ENCODE assay signal across 8 cellular contexts in genomic region chr12:89345830-89346740, GRCh38. TPM values are rescaled to one million over a fixed set of nuclear protein-coding genes. Genes with fewer than 3 reads are reported as not detected.
A peak's percentile ranks its signal among the peaks of the same experiment; 100 is the strongest.
DNase-seq lines count a peak whose midpoint lies in the region; ATAC-seq, FAIRE-seq and TF ChIP-seq lines count a peak whose summit lies in the region.

No MANE protein-coding gene starts in this region.

- H3K4me3 Mint-ChIP-seq in T-helper 17 cell: peak overlapping the region; percentile 91

- no peak for TF ChIP-seq POLR2A in endothelial cell of umbilical vein (IDR thresholded peaks at IDR 0.05; ENCODE audit: low read depth, low read length)

- CTCF ChIA-PET in endothelial cell of umbilical vein (lab: Charles Lee): interaction anchor here (0.7 to 3.6 kb wide), 20 partner anchors 8 to 329 kb away, joined by 3 to 69 read pairs (median 4); no protein-coding TSS in a partner anchor

- POLR2A ChIA-PET in endothelial cell of umbilical vein (lab: Charles Lee): interaction anchor here (0.6 to 2.5 kb wide), 15 partner anchors 29 to 329 kb away, joined by 3 to 14 read pairs (median 4); no protein-coding TSS in a partner anchor

- TF ChIP-seq CTCF in AG10803 (conservative IDR thresholded peaks at IDR 0.05; ENCODE audit: low read length) (no peak), endothelial cell of umbilical vein (IDR thresholded peaks at IDR 0.05; ENCODE audit: extremely low read depth in 1 of 2, insufficient read depth in 1 of 2, low read depth in 1 of 2, low read length in 2 of 2) (no peak)

- DNase-seq in AG10803 (ENCODE audit: low read depth): peak; percentile 59
- peak; percentile 97 for DNase-seq in NCI-H1417 treated with DMSO at 0.1 percent for 48 hours (lab: John Stamatoyannopoulos, UW)
- DNase-seq in T-helper 17 cell: no peak
- DNase-seq in endothelial cell of umbilical vein (ENCODE audit: low read depth, low spot score): peak; percentile 99
- DNase-seq in GOT3 (lab: John Stamatoyannopoulos, UW): no peak

- H3K27me3 ChIP-seq in endothelial cell of umbilical vein (ENCODE audit: control insufficient read depth in 2 of 2, insufficient read depth in 2 of 2, low read length in 2 of 2): no peaks in the 10 kb centered on the region
- H3K27me3 ChIP-seq in muscle layer of duodenum (ENCODE audit: low read depth, low read length): no peaks in the 10 kb centered on the region

- H3K4me1 ChIP-seq in endothelial cell of umbilical vein (ENCODE audit: control insufficient read depth, extremely low read depth, insufficient read depth, low read length) (peaks cover 48% of the 10 kb centered on the region), muscle layer of duodenum (ENCODE audit: control insufficient read depth in 1 of 2, insufficient read depth in 2 of 2, low read length in 2 of 2) (peaks cover 27 to 30% of the 10 kb centered on the region in 2 donors)

- no peaks in the 10 kb centered on the region for H3K9me3 ChIP-seq in T-helper 17 cell (ENCODE audit: control insufficient read depth, low read length, poor library complexity, severe bottlenecking)
- H3K9me3 ChIP-seq in endothelial cell of umbilical vein (replicated peaks; ENCODE audit: control insufficient read depth, insufficient read depth, low read length): no peaks in the 10 kb centered on the region
- H3K9me3 ChIP-seq in muscle layer of duodenum (ENCODE audit: control insufficient read depth in 1 of 2, low read length in 2 of 2): no peaks in the 10 kb centered on the region

- no peak overlapping the region for H3K4me3 ChIP-seq in AG10803 (ENCODE audit: low read length)
- H3K4me3 ChIP-seq in endothelial cell of umbilical vein (replicated peaks in 1 of 3; ENCODE audit: insufficient read depth in 1 of 3, low read depth in 1 of 3, low read length in 3 of 3): peak overlapping the region in 1 of 3 experiments; percentile 90
- peak overlapping the region; percentile 13 to 40 for H3K4me3 ChIP-seq in muscle layer of duodenum (ENCODE audit: low read depth in 1 of 2, low read length in 2 of 2)

- H2AFZ ChIP-seq in endothelial cell of umbilical vein (ENCODE audit: low read depth, low read length): no peak overlapping the region

- H3K4me1 Mint-ChIP-seq in T-helper 17 cell: peaks cover 23% of the 10 kb centered on the region

- peak overlapping the region; percentile 31 for H3K9ac ChIP-seq in endothelial cell of umbilical vein (replicated peaks; ENCODE audit: extremely low read depth, insufficient read depth, low read length)

- H3K27me3 Mint-ChIP-seq in T-helper 17 cell: no peaks in the 10 kb centered on the region

- peak overlapping the region; percentile 73 for H3K27ac Mint-ChIP-seq in T-helper 17 cell

- BruUV-seq in endothelial cell of umbilical vein (replicated peaks; lab: Mats Ljungman, UMichigan): no TSS peak

- H3K36me3 Mint-ChIP-seq in T-helper 17 cell (ENCODE audit: low read depth): peaks cover 2% of the 10 kb centered on the region

- FAIRE-seq in endothelial cell of umbilical vein (lab: Jason Lieb, UNC): peak; percentile 98

- dilution Hi-C loops in endothelial cell of umbilical vein (cut with MboI; ENCODE audit: extremely low pct_ligation_motif_present, low sequenced_read_pairs): loop anchor here (25.0 kb wide), 1 partner anchor 116 kb away; no protein-coding TSS in a partner anchor

- H4K20me1 ChIP-seq in endothelial cell of umbilical vein (replicated peaks; ENCODE audit: control insufficient read depth, extremely low read depth, insufficient read depth, low read length): no peaks in the 10 kb centered on the region

- H3K4me2 ChIP-seq in endothelial cell of umbilical vein (ENCODE audit: insufficient read depth, low read length): peak overlapping the region; percentile 95

- H3K27ac ChIP-seq in endothelial cell of umbilical vein (ENCODE audit: insufficient read depth, low read depth, low read length): peak overlapping the region; percentile 60
- peak overlapping the region; percentile 79 for H3K27ac ChIP-seq in muscle layer of duodenum (ENCODE audit: low read length)

- H3K36me3 ChIP-seq in endothelial cell of umbilical vein (ENCODE audit: control insufficient read depth in 2 of 2, extremely low read depth in 1 of 2, insufficient read depth in 2 of 2, low read length in 2 of 2): peaks cover 13 to 29% of the 10 kb centered on the region in 2 experiments
- H3K36me3 ChIP-seq in muscle layer of duodenum (ENCODE audit: control insufficient read depth in 1 of 2, insufficient read depth in 2 of 2, low read length in 2 of 2): peaks cover 11 to 17% of the 10 kb centered on the region in 2 donors

- no peaks in the 10 kb centered on the region for H3K9me1 ChIP-seq in endothelial cell of umbilical vein (replicated peaks; ENCODE audit: control insufficient read depth, extremely low read depth, insufficient read depth, low read length)

- intact Hi-C loops in endothelial cell of umbilical vein (cut with micrococcal nuclease): loop anchor here (1.0 kb wide), 7 partner anchors 108 to 327 kb away; no protein-coding TSS in a partner anchor

- peak; percentile 98 for ATAC-seq in GM18519 (IDR thresholded peaks at IDR 0.05; ENCODE audit: low FRiP score, unreplicated experiment)
- ATAC-seq in HG02938 (IDR thresholded peaks at IDR 0.05; ENCODE audit: unreplicated experiment): peak; percentile 98
- peak; percentile 76 for ATAC-seq in T-helper 17 cell

- H3K79me2 ChIP-seq in endothelial cell of umbilical vein (ENCODE audit: control insufficient read depth, insufficient read depth, low read length): peaks cover 39% of the 10 kb centered on the region

TF ChIP-seq in endothelial cell of umbilical vein, 7 proteins besides CTCF, POLR2A, EP300 and RAD21:
- TF ChIP-seq POLR2AphosphoS5 (IDR thresholded peaks at IDR 0.05; ENCODE audit: insufficient read depth, low read depth, low read length) (peak; percentile 60), MYC (IDR thresholded peaks at IDR 0.05; ENCODE audit: low read depth, low read length) (no peak), GATA2 (IDR thresholded peaks at IDR 0.05; ENCODE audit: insufficient read depth, insufficient read length, low read depth, low read length) (peak; percentile 93), JUN (IDR thresholded peaks at IDR 0.05; ENCODE audit: borderline replicate concordance, insufficient read depth, insufficient read length, low read depth) (peak; percentile 28), EZH2 (IDR thresholded peaks at IDR 0.05; ENCODE audit: borderline replicate concordance, low read depth, low read length, severe bottlenecking) (no peak), FOS (IDR thresholded peaks at IDR 0.05; ENCODE audit: borderline replicate concordance, insufficient read depth, low read length) (peak; percentile 64)
- TF ChIP-seq, protein P1, sequence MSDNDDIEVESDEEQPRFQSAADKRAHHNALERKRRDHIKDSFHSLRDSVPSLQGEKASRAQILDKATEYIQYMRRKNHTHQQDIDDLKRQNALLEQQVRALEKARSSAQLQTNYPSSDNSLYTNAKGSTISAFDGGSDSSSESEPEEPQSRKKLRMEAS (IDR thresholded peaks at IDR 0.05; ENCODE audit: insufficient read depth, insufficient read length): no peak

RNA-seq across cellular contexts. Expression of gene DUSP6, which starts 6.2 kb away (rescaled TPM):
- 10 to 100 TPM; 15.5 to 37.7 TPM for total RNA-seq in T-helper 17 cell
- total RNA-seq in endothelial cell of umbilical vein: 148 and 200 TPM in 2 replicates
- 149 and 171 TPM in 2 replicates for polyA plus RNA-seq in endothelial cell of umbilical vein
- 139 and 150 TPM in 2 replicates for polyA plus RNA-seq in endothelial cell of umbilical vein (2011; cell fraction: cytosol; rRNA removed)
- polyA plus RNA-seq in endothelial cell of umbilical vein (2011; cell fraction: nucleus; rRNA removed): 438 and 510 TPM in 2 replicates
- 142 and 205 TPM in 2 replicates for polyA plus RNA-seq in endothelial cell of umbilical vein (2012)
- 318 and 353 TPM in 2 replicates for polyA minus RNA-seq in endothelial cell of umbilical vein
- polyA minus RNA-seq in endothelial cell of umbilical vein (2011; cell fraction: cytosol; rRNA and poly(A)+ RNA removed): 2.6 TPM
- 428 and 523 TPM in 2 replicates for polyA minus RNA-seq in endothelial cell of umbilical vein (2011; cell fraction: nucleus; rRNA and poly(A)+ RNA removed)

Comparison
In these comparisons a context has a peak if more than half of its experiments do, and no peak if none do; other contexts are left out.
1. DNase-seq: peak in AG10803 (single experiment), NCI-H1417 treated with DMSO at 0.1 percent for 48 hours (single experiment) and endothelial cell of umbilical vein (single experiment); none in T-helper 17 cell (0 of 3) and GOT3 (single experiment).
2. Peak in every context shown above with its lines, with median percentiles within 50 percentile points of each other: ATAC-seq.